ENCODE assay signal across 34 cellular contexts in genomic region chrX:146238173-146238572, GRCh38.
"Had no signal": no experiment of that assay in that cellular context is flagged by ENCODE, and none has a peak within 500 bp of the region (broad histone marks: within the 10 kb centered on the region; RNA-seq: fewer than 3 reads in every experiment).

No MANE protein-coding gene starts in this region.

- H3K27ac Mint-ChIP-seq: activated B cell treated with CpG ODN at 0.5 μM for 24 hours; activated CD8-positive, alpha-beta memory T cell treated with anti-CD3 and anti-CD28 coated beads, Interleukin-2, amount 10 ng/mL, durations not matched to agents 7 days and 5 days; activated CD8-positive, alpha-beta T cell treated with anti-CD3 and anti-CD28 coated beads, Interleukin-2, amount 10 ng/mL, durations not matched to agents 7 days and 5 days; activated naive CD4-positive, alpha-beta T cell treated with anti-CD3 and anti-CD28 coated beads, Interleukin-2, amount 10 ng/mL, durations not matched to agents 7 days and 5 days; activated naive CD4-positive, alpha-beta T cell treated with anti-CD3 and anti-CD28 coated beads, Interleukin-2, amount 50 U/mL, for 72 hours; activated T-helper 1 cell treated with anti-CD3 and anti-CD28 coated beads, Interleukin-12 subunit alpha, Interleukin-12 subunit beta, Interleukin-2, Interleukin-4 antibody, amounts not matched to agents 30 ng/mL and 10 ng/mL and 1 ng/mL, durations not matched to agents 14 hours and 24 hours and 36 hours; activated T-helper 2 cell treated with anti-CD3 and anti-CD28 coated beads, Interferon-gamma antibody, Interleukin-2, Interleukin-4, amounts not matched to agents 10 μg/mL and 5 μg/mL and 100 μg/mL, durations not matched to agents 14 hours and 24 hours and 36 hours; effector memory CD8-positive, alpha-beta T cell; T-helper 17 cell; T-helper 2 cell treated with Interferon-gamma antibody and Interleukin-4, amounts not matched to agents 5 μg/mL and 100 μg/mL, for 36 hours had no signal

- H3K4me1 ChIP-seq: esophagus muscularis mucosa, foreskin keratinocyte, gastrocnemius medialis, heart left ventricle had no signal

- H3K4me3 ChIP-seq: esophagus muscularis mucosa, gastrocnemius medialis, heart left ventricle had no signal

- ATAC-seq: activated CD4-positive, CD25-positive, alpha-beta regulatory T cell treated with anti-CD3 and anti-CD28 coated beads, Interleukin-2, amount 50 U/mL, for 24 hours; activated CD8-positive, alpha-beta memory T cell treated with anti-CD3 and anti-CD28 coated beads, Interleukin-2, amount 10 ng/mL, durations not matched to agents 7 days and 5 days; activated CD8-positive, alpha-beta T cell treated with anti-CD3 and anti-CD28 coated beads, Interleukin-2, amount 10 ng/mL, durations not matched to agents 7 days and 5 days; activated naive CD4-positive, alpha-beta T cell treated with anti-CD3 and anti-CD28 coated beads, Interleukin-2, amount 50 U/mL, for 72 hours; effector memory CD8-positive, alpha-beta T cell; foreskin keratinocyte; gastrocnemius medialis; heart left ventricle; T-helper 17 cell had no signal

- H3K9me3 Mint-ChIP-seq: activated B cell treated with CpG ODN at 0.5 μM for 24 hours; activated naive CD4-positive, alpha-beta T cell treated with anti-CD3 and anti-CD28 coated beads, Interleukin-2, amount 10 ng/mL, durations not matched to agents 7 days and 5 days; activated T-helper 1 cell treated with anti-CD3 and anti-CD28 coated beads, Interleukin-12 subunit alpha, Interleukin-12 subunit beta, Interleukin-2, Interleukin-4 antibody, amounts not matched to agents 30 ng/mL and 10 ng/mL and 1 ng/mL, durations not matched to agents 14 hours and 24 hours and 36 hours; activated T-helper 2 cell treated with anti-CD3 and anti-CD28 coated beads, Interferon-gamma antibody, Interleukin-2, Interleukin-4, amounts not matched to agents 10 μg/mL and 5 μg/mL and 100 μg/mL, durations not matched to agents 14 hours and 24 hours and 36 hours had no signal

- H3K4me1 Mint-ChIP-seq: activated B cell treated with CpG ODN at 0.5 μM for 24 hours; activated CD8-positive, alpha-beta memory T cell treated with anti-CD3 and anti-CD28 coated beads, Interleukin-2, amount 10 ng/mL, durations not matched to agents 7 days and 5 days; activated naive CD4-positive, alpha-beta T cell treated with anti-CD3 and anti-CD28 coated beads, Interleukin-2, amount 10 ng/mL, durations not matched to agents 7 days and 5 days; T-helper 17 cell had no signal

- H3K27ac ChIP-seq: brain microvascular endothelial cell, esophagus muscularis mucosa, foreskin keratinocyte, gastrocnemius medialis, heart left ventricle, WERI-Rb-1 had no signal

- DNase-seq: activated B cell treated with CpG ODN at 0.5 μM for 24 hours; activated CD4-positive, alpha-beta T cell treated with anti-CD3 and anti-CD28 coated beads for 48 hours; activated CD4-positive, alpha-beta T cell treated with anti-CD3 and anti-CD28 coated beads, Interleukin-2, amount 50 U/mL, for 1 hour; activated CD4-positive, alpha-beta T cell treated with anti-CD3 and anti-CD28 coated beads, Interleukin-2, amount 50 U/mL, for 48 hours; activated CD8-positive, alpha-beta memory T cell treated with anti-CD3 and anti-CD28 coated beads, Interleukin-2, amount 10 ng/mL, durations not matched to agents 7 days and 5 days; activated CD8-positive, alpha-beta memory T cell treated with anti-CD3 and anti-CD28 coated beads, Interleukin-2, amount 50 U/mL, for 4 hours; activated CD8-positive, alpha-beta T cell treated with anti-CD3 and anti-CD28 coated beads, Interleukin-2, amount 10 ng/mL, durations not matched to agents 7 days and 5 days; activated effector memory CD4-positive, alpha-beta T cell treated with anti-CD3 and anti-CD28 coated beads, Interleukin-2, amount 50 U/mL, for 16 hours; activated naive CD4-positive, alpha-beta T cell treated with anti-CD3 and anti-CD28 coated beads, Interleukin-2, amount 10 ng/mL, durations not matched to agents 7 days and 5 days; activated T-cell treated with anti-CD3 and anti-CD28 coated beads, Interleukin-2, amount 50 U/mL, for 1 hour; activated T-cell treated with anti-CD3 and anti-CD28 coated beads, Interleukin-2, amount 50 U/mL, for 48 hours; amniotic stem cell; anterior cingulate cortex; brain microvascular endothelial cell; caudate nucleus; cortex of kidney; dermis blood vessel endothelial cell; effector CD4-positive, alpha-beta T cell; effector memory CD8-positive, alpha-beta T cell; erythroblast; foreskin keratinocyte; gastrocnemius medialis; glutamatergic neuron; heart left ventricle; T-helper 1 cell; T-helper 17 cell; T1000; WERI-Rb-1 had no signal

- H3K36me3 Mint-ChIP-seq: activated CD8-positive, alpha-beta memory T cell treated with anti-CD3 and anti-CD28 coated beads, Interleukin-2, amount 10 ng/mL, durations not matched to agents 7 days and 5 days; activated naive CD4-positive, alpha-beta T cell treated with anti-CD3 and anti-CD28 coated beads, Interleukin-2, amount 10 ng/mL, durations not matched to agents 7 days and 5 days; activated naive CD4-positive, alpha-beta T cell treated with anti-CD3 and anti-CD28 coated beads, Interleukin-2, amount 50 U/mL, for 72 hours had no signal

- H3K27me3 ChIP-seq: brain microvascular endothelial cell, esophagus muscularis mucosa, foreskin keratinocyte, gastrocnemius medialis, heart left ventricle had no signal

- H3K9me3 ChIP-seq: esophagus muscularis mucosa, gastrocnemius medialis, heart left ventricle had no signal

- H3K36me3 ChIP-seq: brain microvascular endothelial cell, esophagus muscularis mucosa, gastrocnemius medialis, heart left ventricle, WERI-Rb-1 had no signal

- H3K27me3 Mint-ChIP-seq: activated B cell treated with CpG ODN at 0.5 μM for 24 hours; activated CD8-positive, alpha-beta memory T cell treated with anti-CD3 and anti-CD28 coated beads, Interleukin-2, amount 10 ng/mL, durations not matched to agents 7 days and 5 days; activated naive CD4-positive, alpha-beta T cell treated with anti-CD3 and anti-CD28 coated beads, Interleukin-2, amount 10 ng/mL, durations not matched to agents 7 days and 5 days; effector memory CD8-positive, alpha-beta T cell; T-helper 17 cell had no signal

- H3K4me3 Mint-ChIP-seq: activated B cell treated with CpG ODN at 0.5 μM for 24 hours; activated CD8-positive, alpha-beta memory T cell treated with anti-CD3 and anti-CD28 coated beads, Interleukin-2, amount 10 ng/mL, durations not matched to agents 7 days and 5 days; activated CD8-positive, alpha-beta T cell treated with anti-CD3 and anti-CD28 coated beads, Interleukin-2, amount 10 ng/mL, durations not matched to agents 7 days and 5 days; activated naive CD4-positive, alpha-beta T cell treated with anti-CD3 and anti-CD28 coated beads, Interleukin-2, amount 10 ng/mL, durations not matched to agents 7 days and 5 days; activated T-helper 1 cell treated with anti-CD3 and anti-CD28 coated beads, Interleukin-12 subunit alpha, Interleukin-12 subunit beta, Interleukin-2, Interleukin-4 antibody, amounts not matched to agents 30 ng/mL and 10 ng/mL and 1 ng/mL, durations not matched to agents 14 hours and 24 hours and 36 hours; effector memory CD8-positive, alpha-beta T cell; T-helper 17 cell; T-helper 2 cell treated with Interferon-gamma antibody and Interleukin-4, amounts not matched to agents 5 μg/mL and 100 μg/mL, for 36 hours had no signal
